ENCODE assay signal across 8 cellular contexts in the genomic region with DNA sequence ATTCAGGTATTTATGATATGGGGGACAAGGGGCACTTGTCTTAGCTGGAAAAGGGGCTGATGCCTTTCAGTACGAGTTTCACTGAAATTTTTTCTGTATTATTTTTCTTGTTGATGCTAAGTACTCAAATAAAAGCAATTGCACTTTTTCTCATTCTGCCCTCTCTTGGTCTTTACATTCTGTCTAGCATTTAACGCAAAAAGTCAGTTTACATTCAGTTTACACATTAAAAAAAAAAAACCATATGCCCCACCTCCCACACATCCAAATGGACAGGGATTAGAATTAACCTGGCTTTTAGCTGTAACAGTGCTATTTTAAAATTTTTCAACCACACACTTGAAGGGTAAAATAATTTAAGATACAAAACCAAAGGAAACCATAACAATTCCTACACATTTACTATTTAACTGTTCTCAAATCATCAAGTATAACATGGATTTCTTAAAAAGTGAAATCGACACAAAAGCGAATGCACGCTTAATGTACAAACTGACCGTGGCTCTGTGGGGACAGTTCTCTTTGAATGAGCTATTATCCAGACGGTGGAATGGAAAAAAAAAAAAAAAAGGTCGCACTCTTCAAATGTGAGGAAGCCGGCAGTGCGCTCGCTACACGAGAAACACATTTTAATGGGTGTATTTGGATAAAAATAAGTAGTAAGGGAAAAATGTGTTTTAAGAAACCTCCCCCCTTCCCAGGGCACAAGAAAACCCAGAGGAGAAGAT.
DNase-seq lines count a peak whose midpoint lies in the region; ATAC-seq and TF ChIP-seq lines count a peak whose summit lies in the region.

No MANE protein-coding gene starts in this region.

- no peaks in the 10 kb centered on the region for H3K27me3 ChIP-seq in parathyroid adenoma (ENCODE audit: control insufficient read depth, insufficient read depth, low read length)

- TF ChIP-seq CTCF in parathyroid adenoma (IDR thresholded peaks at IDR 0.05) = no peak

- H3K4me1 ChIP-seq in parathyroid adenoma = no peaks in the 10 kb centered on the region

- H3K4me3 ChIP-seq in parathyroid adenoma (ENCODE audit: low read depth, low read length) = peak overlapping the region; percentile 75

- H3K79me2 ChIP-seq in parathyroid adenoma = no peaks in the 10 kb centered on the region

- H3K9me3 ChIP-seq in parathyroid adenoma (ENCODE audit: control insufficient read depth, low read length) = no peaks in the 10 kb centered on the region

- no peaks in the 10 kb centered on the region for H3K36me3 ChIP-seq in parathyroid adenoma (ENCODE audit: control insufficient read depth, insufficient read depth, low read length)

- H2AFZ ChIP-seq in parathyroid adenoma = peak overlapping the region; percentile 95

- DNase-seq in NCI-H2171 treated with DMSO at 0.1 percent for 48 hours (lab: John Stamatoyannopoulos, UW) (peak; percentile 26), NCI-H2171 (lab: John Stamatoyannopoulos, UW) (no peak), RPMI8226 (peak; percentile 8), erythroblast (lab: John Stamatoyannopoulos, UW) (peak; percentile 39 to 62)
- no peak for DNase-seq in activated effector memory CD4-positive, alpha-beta T cell treated with Interleukin-2 at 50 U/mL for 16 hours

- no peak overlapping the region for H3K9ac ChIP-seq in parathyroid adenoma

- TF ChIP-seq POLR2A in erythroblast (IDR thresholded peaks at IDR 0.05; ENCODE audit: low read length) = no peak

- ATAC-seq in HG02973 (IDR thresholded peaks at IDR 0.05; ENCODE audit: unreplicated experiment) (no peak), GM19328 (IDR thresholded peaks at IDR 0.05; ENCODE audit: unreplicated experiment) (no peak)

- H3K4me2 ChIP-seq in parathyroid adenoma (ENCODE audit: low read length) = peak overlapping the region; percentile 75

- H3K27ac ChIP-seq in parathyroid adenoma = no peak overlapping the region

Comparison
In these comparisons a context has a peak if more than half of its experiments do, and no peak if none do; other contexts are left out.
1. DNase-seq: peak in NCI-H2171 treated with DMSO at 0.1 percent for 48 hours (single experiment), RPMI8226 (single experiment) and erythroblast (2 of 2); none in NCI-H2171 (single experiment) and activated effector memory CD4-positive, alpha-beta T cell treated with Interleukin-2 at 50 U/mL for 16 hours (single experiment).